3 cellular contexts compared by ENCODE assay signal in the genomic region with DNA sequence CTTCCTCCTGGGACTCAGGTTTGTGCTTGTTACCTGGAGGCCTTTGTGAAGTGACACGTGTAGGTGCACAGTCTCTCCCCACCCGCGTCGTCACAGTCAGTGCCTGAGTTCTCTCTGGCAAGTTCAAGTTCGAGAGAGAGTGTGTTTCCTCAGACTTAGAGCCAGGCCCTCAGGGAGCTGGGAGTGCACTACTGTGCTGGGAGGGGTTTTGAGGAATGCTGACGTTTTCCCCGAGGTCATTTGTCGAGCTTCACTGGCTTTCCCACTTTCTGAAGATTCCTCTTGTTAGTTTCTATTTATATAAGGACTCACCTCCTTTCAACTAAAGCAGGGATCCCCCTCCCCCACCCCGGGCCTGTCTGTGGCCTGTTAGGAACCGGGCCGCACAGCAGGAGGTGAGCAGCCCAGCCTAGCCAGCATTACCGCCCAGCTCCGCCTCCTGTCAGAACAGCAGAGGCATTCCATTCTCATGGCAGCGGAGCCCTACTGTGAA.
TF ChIP-seq lines count a peak whose summit lies in the region.

No MANE protein-coding gene starts in this region.

TF ChIP-seq in IMR-90, 13 proteins besides CTCF, POLR2A, EP300 and RAD21:
- TF ChIP-seq MAZ (IDR thresholded peaks at IDR 0.05; ENCODE audit: borderline replicate concordance, low read depth, low read length) (no peak), RCOR1 (IDR thresholded peaks at IDR 0.05; ENCODE audit: insufficient replicate concordance, low read length) (no peak), CEBPB (IDR thresholded peaks at IDR 0.05; ENCODE audit: low read depth, low read length) (no peak), MAFK (IDR thresholded peaks at IDR 0.05; ENCODE audit: low read depth, low read length) (no peak), SMC3 (IDR thresholded peaks at IDR 0.05; ENCODE audit: low read depth, low read length) (no peak), USF2 (IDR thresholded peaks at IDR 0.05; ENCODE audit: low read depth, low read length) (no peak)

TF ChIP-seq in K562, 482 proteins besides CTCF, POLR2A, EP300 and RAD21 (continues in another document):
- TF ChIP-seq JUND (IDR thresholded peaks at IDR 0.05; ENCODE audit: borderline replicate concordance, low read depth, low read length): no peak
- no peak for TF ChIP-seq JUND (tag; IDR thresholded peaks at IDR 0.05; ENCODE audit: borderline replicate concordance, low read depth, low read length)
- TF ChIP-seq, protein P1, sequence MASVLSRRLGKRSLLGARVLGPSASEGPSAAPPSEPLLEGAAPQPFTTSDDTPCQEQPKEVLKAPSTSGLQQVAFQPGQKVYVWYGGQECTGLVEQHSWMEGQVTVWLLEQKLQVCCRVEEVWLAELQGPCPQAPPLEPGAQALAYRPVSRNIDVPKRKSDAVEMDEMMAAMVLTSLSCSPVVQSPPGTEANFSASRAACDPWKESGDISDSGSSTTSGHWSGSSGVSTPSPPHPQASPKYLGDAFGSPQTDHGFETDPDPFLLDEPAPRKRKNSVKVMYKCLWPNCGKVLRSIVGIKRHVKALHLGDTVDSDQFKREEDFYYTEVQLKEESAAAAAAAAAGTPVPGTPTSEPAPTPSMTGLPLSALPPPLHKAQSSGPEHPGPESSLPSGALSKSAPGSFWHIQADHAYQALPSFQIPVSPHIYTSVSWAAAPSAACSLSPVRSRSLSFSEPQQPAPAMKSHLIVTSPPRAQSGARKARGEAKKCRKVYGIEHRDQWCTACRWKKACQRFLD (CRISPR knock-in tag; IDR thresholded peaks at IDR 0.05): no peak
- TF ChIP-seq, protein P2, sequence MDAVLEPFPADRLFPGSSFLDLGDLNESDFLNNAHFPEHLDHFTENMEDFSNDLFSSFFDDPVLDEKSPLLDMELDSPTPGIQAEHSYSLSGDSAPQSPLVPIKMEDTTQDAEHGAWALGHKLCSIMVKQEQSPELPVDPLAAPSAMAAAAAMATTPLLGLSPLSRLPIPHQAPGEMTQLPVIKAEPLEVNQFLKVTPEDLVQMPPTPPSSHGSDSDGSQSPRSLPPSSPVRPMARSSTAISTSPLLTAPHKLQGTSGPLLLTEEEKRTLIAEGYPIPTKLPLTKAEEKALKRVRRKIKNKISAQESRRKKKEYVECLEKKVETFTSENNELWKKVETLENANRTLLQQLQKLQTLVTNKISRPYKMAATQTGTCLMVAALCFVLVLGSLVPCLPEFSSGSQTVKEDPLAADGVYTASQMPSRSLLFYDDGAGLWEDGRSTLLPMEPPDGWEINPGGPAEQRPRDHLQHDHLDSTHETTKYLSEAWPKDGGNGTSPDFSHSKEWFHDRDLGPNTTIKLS (IDR thresholded peaks at IDR 0.05; ENCODE audit: borderline replicate concordance, low read depth): no peak
- TF ChIP-seq DACH1 (IDR thresholded peaks at IDR 0.05; ENCODE audit: partially characterized antibody): no peak
- TF ChIP-seq ZNF699 (CRISPR knock-in tag; IDR thresholded peaks at IDR 0.05; ENCODE audit: insufficient replicate concordance): no peak
- TF ChIP-seq, protein P3, sequence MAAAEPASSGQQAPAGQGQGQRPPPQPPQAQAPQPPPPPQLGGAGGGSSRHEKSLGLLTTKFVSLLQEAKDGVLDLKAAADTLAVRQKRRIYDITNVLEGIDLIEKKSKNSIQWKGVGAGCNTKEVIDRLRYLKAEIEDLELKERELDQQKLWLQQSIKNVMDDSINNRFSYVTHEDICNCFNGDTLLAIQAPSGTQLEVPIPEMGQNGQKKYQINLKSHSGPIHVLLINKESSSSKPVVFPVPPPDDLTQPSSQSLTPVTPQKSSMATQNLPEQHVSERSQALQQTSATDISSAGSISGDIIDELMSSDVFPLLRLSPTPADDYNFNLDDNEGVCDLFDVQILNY (CRISPR knock-in tag; IDR thresholded peaks at IDR 0.05): no peak
- TF ChIP-seq TAF15 (IDR thresholded peaks at IDR 0.05; ENCODE audit: low read depth, low read length): no peak
- no peak for TF ChIP-seq ZNF24 (IDR thresholded peaks at IDR 0.05)
- no peak for TF ChIP-seq MED1 (CRISPR knock-in tag; IDR thresholded peaks at IDR 0.05; ENCODE audit: borderline replicate concordance)
- no peak for TF ChIP-seq MAFG (tag; conservative IDR thresholded peaks at IDR 0.05)
- TF ChIP-seq ZFP30 (CRISPR knock-in tag; IDR thresholded peaks at IDR 0.05; ENCODE audit: borderline replicate concordance): no peak

TF ChIP-seq in SK-N-SH, 30 proteins besides CTCF, POLR2A, EP300 and RAD21:
- TF ChIP-seq USF2 (IDR thresholded peaks at IDR 0.05; ENCODE audit: borderline replicate concordance, low read depth, low read length) (no peak), JUND (IDR thresholded peaks at IDR 0.05) (no peak), EZH2phosphoT487 (IDR thresholded peaks at IDR 0.05; ENCODE audit: borderline replicate concordance, low read depth) (no peak), REST (IDR thresholded peaks at IDR 0.05; ENCODE audit: low read depth, low read length) (no peak), MXI1 (IDR thresholded peaks at IDR 0.05; ENCODE audit: low read depth, low read length) (no peak), FOXJ3 (CRISPR knock-in tag; IDR thresholded peaks at IDR 0.05) (no peak), NRF1 (IDR thresholded peaks at IDR 0.05; ENCODE audit: low read depth, low read length) (no peak), TAF1 (IDR thresholded peaks at IDR 0.05; ENCODE audit: borderline replicate concordance, low read depth, low read length) (no peak), GABPA (IDR thresholded peaks at IDR 0.05; ENCODE audit: low read depth) (no peak), ELF1 (IDR thresholded peaks at IDR 0.05) (no peak), SMC3 (IDR thresholded peaks at IDR 0.05; ENCODE audit: low read depth, low read length) (no peak), POLR2AphosphoS5 (IDR thresholded peaks at IDR 0.05; ENCODE audit: low read depth, low read length) (no peak), ZBTB33 (IDR thresholded peaks at IDR 0.05; ENCODE audit: borderline replicate concordance, low read depth) (no peak), RFX5 (IDR thresholded peaks at IDR 0.05; ENCODE audit: low read length) (no peak)
- TF ChIP-seq, protein P4, sequence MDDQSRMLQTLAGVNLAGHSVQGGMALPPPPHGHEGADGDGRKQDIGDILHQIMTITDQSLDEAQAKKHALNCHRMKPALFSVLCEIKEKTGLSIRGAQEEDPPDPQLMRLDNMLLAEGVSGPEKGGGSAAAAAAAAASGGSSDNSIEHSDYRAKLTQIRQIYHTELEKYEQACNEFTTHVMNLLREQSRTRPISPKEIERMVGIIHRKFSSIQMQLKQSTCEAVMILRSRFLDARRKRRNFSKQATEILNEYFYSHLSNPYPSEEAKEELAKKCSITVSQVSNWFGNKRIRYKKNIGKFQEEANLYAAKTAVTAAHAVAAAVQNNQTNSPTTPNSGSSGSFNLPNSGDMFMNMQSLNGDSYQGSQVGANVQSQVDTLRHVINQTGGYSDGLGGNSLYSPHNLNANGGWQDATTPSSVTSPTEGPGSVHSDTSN (IDR thresholded peaks at IDR 0.05): no peak
